ENCODE assay signal across 8 cellular contexts in genomic region chr1:53738205-53739108, GRCh38. TPM values are rescaled to one million over a fixed set of nuclear protein-coding genes. Genes with fewer than 3 reads are reported as not detected.
A peak's percentile ranks its signal among the peaks of the same experiment; 100 is the strongest.
DNase-seq lines count a peak whose midpoint lies in the region; ATAC-seq and TF ChIP-seq lines count a peak whose summit lies in the region.

No MANE protein-coding gene starts in this region.

- peaks cover 66% of the 10 kb centered on the region for H3K27me3 Mint-ChIP-seq in activated naive CD8-positive, alpha-beta T cell treated with anti-CD3 and anti-CD28 coated beads, Interleukin-2, amount 10 ng/mL, durations not matched to agents 7 days and 5 days

- no peaks in the 10 kb centered on the region for H3K4me1 Mint-ChIP-seq in activated naive CD8-positive, alpha-beta T cell treated with anti-CD3 and anti-CD28 coated beads, Interleukin-2, amount 10 ng/mL, durations not matched to agents 7 days and 5 days

- WGBS in stomach, 5 donors, result 2 to 3% (median 2%) methylated on average over 27 to 101 of the region's 101 CpGs

- DNase-seq in GM10248 (ENCODE audit: extremely low spot score) (peak; percentile 28), stomach (no peak), HuH-7 (ENCODE audit: low spot score) (no peak)
- no peak for DNase-seq in activated naive CD8-positive, alpha-beta T cell treated with anti-CD3 and anti-CD28 coated beads, Interleukin-2, amount 10 ng/mL, durations not matched to agents 7 days and 5 days

- peaks cover 5% of the 10 kb centered on the region for H3K9me3 Mint-ChIP-seq in activated naive CD8-positive, alpha-beta T cell treated with anti-CD3 and anti-CD28 coated beads, Interleukin-2, amount 10 ng/mL, durations not matched to agents 7 days and 5 days

- no peak for TF ChIP-seq EP300 in stomach (IDR thresholded peaks at IDR 0.05)

- H3K4me3 Mint-ChIP-seq in activated naive CD8-positive, alpha-beta T cell treated with anti-CD3 and anti-CD28 coated beads, Interleukin-2, amount 10 ng/mL, durations not matched to agents 7 days and 5 days, result peak overlapping the region; percentile 42

- TF ChIP-seq POLR2A in stomach (IDR thresholded peaks at IDR 0.05), result no peak

- peak; percentile 26 for ATAC-seq in HG02852 (IDR thresholded peaks at IDR 0.05; ENCODE audit: unreplicated experiment)
- peak; percentile 32 for ATAC-seq in activated naive CD8-positive, alpha-beta T cell treated with anti-CD3 and anti-CD28 coated beads, Interleukin-2, amount 10 ng/mL, durations not matched to agents 7 days and 5 days (ENCODE audit: low read depth)
- no peak for ATAC-seq in GM18861 (IDR thresholded peaks at IDR 0.05; ENCODE audit: unreplicated experiment)
- no peak for ATAC-seq in HG03039 (IDR thresholded peaks at IDR 0.05; ENCODE audit: unreplicated experiment)

- H3K36me3 Mint-ChIP-seq in activated naive CD8-positive, alpha-beta T cell treated with anti-CD3 and anti-CD28 coated beads, Interleukin-2, amount 10 ng/mL, durations not matched to agents 7 days and 5 days, result peaks cover 2% of the 10 kb centered on the region

- intact Hi-C loops in stomach (cut with DNase I; ENCODE audit: low total_unique reads), result no loop called here

- H3K36me3 ChIP-seq in iPS-20b (ENCODE audit: insufficient read depth, low read depth, low read length), result no peaks in the 10 kb centered on the region
- no peaks in the 10 kb centered on the region for H3K36me3 ChIP-seq in stomach

- H3K4me1 ChIP-seq in iPS-20b (ENCODE audit: insufficient read depth, low read length), result peaks cover 4% of the 10 kb centered on the region; the same call in 1 of the 2 replicates
- peaks cover 19 to 26% (median 25%) of the 10 kb centered on the region in 4 donors for H3K4me1 ChIP-seq in stomach

- H3K4me3 ChIP-seq in iPS-20b (ENCODE audit: low read length), result peak overlapping the region; percentile 56; the same call in 1 of the 2 replicates
- H3K4me3 ChIP-seq in stomach, result peak overlapping the region; percentile 58 to 65 (median 62)

- no peak overlapping the region for H3K27ac Mint-ChIP-seq in activated naive CD8-positive, alpha-beta T cell treated with anti-CD3 and anti-CD28 coated beads, Interleukin-2, amount 10 ng/mL, durations not matched to agents 7 days and 5 days

- H3K9me3 ChIP-seq in iPS-20b (ENCODE audit: insufficient read depth, low read depth, low read length) (no peaks in the 10 kb centered on the region), stomach (peaks cover 0 to 9% (median 0%) of the 10 kb centered on the region in 4 donors)

- POLR2A ChIA-PET in GM10248 (lab: Yijun Ruan, JAX), result no interaction called here
- POLR2A ChIA-PET in activated naive CD8-positive, alpha-beta T cell treated with anti-CD3 and anti-CD28 coated beads, Interleukin-2, amount 10 ng/mL, durations not matched to agents 7 days and 5 days (lab: Charles Lee), result no interaction called here

- TF ChIP-seq CTCF in GM10248 (IDR thresholded peaks at IDR 0.05; ENCODE audit: control extremely low read depth, extremely low read depth, low read depth, missing control alignments), result no peak
- TF ChIP-seq CTCF in stomach (IDR thresholded peaks at IDR 0.05), result no peak

- H3K27ac ChIP-seq in iPS-20b (ENCODE audit: low read length) (no peak overlapping the region), stomach (peak overlapping the region in 2 of 5 donors; percentile 33 to 49)

- H3K9ac ChIP-seq in iPS-20b (ENCODE audit: low read depth, low read length), result no peak overlapping the region

- H3K27me3 ChIP-seq in iPS-20b (ENCODE audit: insufficient read depth, low read length), result peaks cover 94% of the 10 kb centered on the region
- peaks cover 4 to 85% (median 35%) of the 10 kb centered on the region in 3 donors for H3K27me3 ChIP-seq in stomach

- CTCF ChIA-PET in GM10248 (lab: Yijun Ruan, JAX), result no interaction called here

RNA-seq across cellular contexts. Expression of gene GLIS1, which starts 0.5 kb away (rescaled TPM):
- total RNA-seq in activated naive CD8-positive, alpha-beta T cell treated with anti-CD3 and anti-CD28 coated beads, Interleukin-2, amount 10 ng/mL, durations not matched to agents 7 days and 5 days, result not detected
- total RNA-seq in stomach, result 1 to 10 TPM in 1 of 5 donors, under 1 TPM in 3, not detected in 1; 0.29 to 4.8 (median 0.50) TPM
- polyA plus RNA-seq in stomach, result 1 to 10 TPM in 2 of 3 donors, under 1 TPM in 1; 0.20 to 1.7 (median 1.1) TPM

Comparison
In these comparisons a context has a peak if more than half of its experiments do, and no peak if none do; other contexts are left out.
1. ATAC-seq: peak in HG02852 (single experiment) and activated naive CD8-positive, alpha-beta T cell treated with anti-CD3 and anti-CD28 coated beads, Interleukin-2, amount 10 ng/mL, durations not matched to agents 7 days and 5 days (single experiment); none in GM18861 (single experiment) and HG03039 (single experiment).